Comparison of ENCODE assay signal across 17 cellular contexts in genomic region chr3:3180421-3180820, GRCh38. TPM values are rescaled to one million over a fixed set of nuclear protein-coding genes. Genes with fewer than 3 reads are reported as not detected.
DNase-seq lines count a peak whose midpoint lies in the region; FAIRE-seq and TF ChIP-seq lines count a peak whose summit lies in the region.
"Had no signal": no experiment of that assay in that cellular context is flagged by ENCODE, and none has a peak within 500 bp of the region (broad histone marks: within the 10 kb centered on the region; RNA-seq: fewer than 3 reads in every experiment).

No MANE protein-coding gene starts in this region.

- no peak for DNase-seq in CD4-positive, alpha-beta memory T cell
- no peak for DNase-seq in H1 (ENCODE audit: low read depth in 1 of 2, low spot score in 2 of 2)
- DNase-seq in stimulated activated CD4-positive, alpha-beta T cell treated with anti-CD3 and anti-CD28 coated beads, Interleukin-1b, Interleukin-23, amount 100 ng/mL, for 48 hours: no peak
- no peak for DNase-seq in NOMO-1 treated with DMSO at 0.1 percent for 48 hours (lab: John Stamatoyannopoulos, UW; ENCODE audit: unreplicated experiment)
- no peak for DNase-seq in urothelium cell line (ENCODE audit: low spot score)
- DNase-seq: activated CD8-positive, alpha-beta T cell treated with anti-CD3 and anti-CD28 coated beads, Interleukin-2, amount 10 ng/mL, durations not matched to agents 7 days and 5 days; activated T-cell treated with anti-CD3 and anti-CD28 coated beads, Interleukin-2, amount 50 U/mL, for 48 hours; GDM1; mucosa of descending colon; NCI-H1694; pancreas; stimulated activated CD4-positive, alpha-beta T cell treated with anti-CD3 and anti-CD28 coated beads, Interleukin-4, amount 100 ng/mL, for 24 hours; T-helper 1 cell had no signal

- H3K4me3 ChIP-seq in CD4-positive, alpha-beta memory T cell (ENCODE audit: low read length in 2 of 2): no peak overlapping the region
- no peak overlapping the region for H3K4me3 ChIP-seq in Loucy (ENCODE audit: low read length, poor library complexity, severe bottlenecking)
- no peak overlapping the region for H3K4me3 ChIP-seq in H1 (ENCODE audit: extremely low read depth in 1 of 4, insufficient read depth in 2 of 4, low read depth in 3 of 4, low read length in 4 of 4)
- H3K4me3 ChIP-seq in parathyroid adenoma (ENCODE audit: low read depth, low read length): no peak overlapping the region
- H3K4me3 ChIP-seq: GM12878, mucosa of descending colon had no signal

- TF ChIP-seq CTCF in Loucy (conservative IDR thresholded peaks at IDR 0.05; ENCODE audit: low read length) (no peak), H1 (IDR thresholded peaks at IDR 0.05; ENCODE audit: control extremely low read depth in 1 of 3, insufficient read depth in 1 of 3, low read depth in 1 of 3, low read length in 3 of 3) (no peak), parathyroid adenoma (IDR thresholded peaks at IDR 0.05) (no peak)

- no peak overlapping the region for H2BK15ac ChIP-seq in H1 (ENCODE audit: low read length)

- H3K27me3 Mint-ChIP-seq in CD4-positive, alpha-beta memory T cell: no peaks in the 10 kb centered on the region

- H3K9me2 ChIP-seq in Loucy (replicated peaks; ENCODE audit: low read depth, low read length): no peaks in the 10 kb centered on the region

- H4K91ac ChIP-seq in H1 (replicated peaks; ENCODE audit: insufficient read length, low read length): no peak overlapping the region

- peaks cover 3% of the 10 kb centered on the region for H3K36me3 ChIP-seq in CD4-positive, alpha-beta memory T cell (ENCODE audit: insufficient read depth, low read length)
- H3K36me3 ChIP-seq in Loucy (ENCODE audit: insufficient read depth, low read length) (no peaks in the 10 kb centered on the region), H1 (ENCODE audit: control insufficient read depth in 2 of 4, insufficient read depth in 4 of 4, low read length in 3 of 4) (no peaks in the 10 kb centered on the region), parathyroid adenoma (ENCODE audit: control insufficient read depth, insufficient read depth, low read length) (no peaks in the 10 kb centered on the region)
- H3K36me3 ChIP-seq: pancreas had no signal

- FAIRE-seq in H1 (lab: Jason Lieb, UNC) (no peak), urothelium cell line (lab: Jason Lieb, UNC) (no peak)
- FAIRE-seq: GM12878, pancreas had no signal

- H3K56ac ChIP-seq in H1 (replicated peaks; ENCODE audit: insufficient read length, low read depth, low read length): no peak overlapping the region

- 74% methylated on average over 7 of the region's 7 CpGs; no CpG with 5 or more reads in 1 of the 2 experiments for WGBS in H1 (ENCODE audit: extremely low coverage in 1 of 2, insufficient coverage in 1 of 2, insufficient read length in 1 of 2, insufficient replicate concordance in 2 of 2, low coverage in 1 of 2, low lambda C conversion rate in 2 of 2, missing lambda C conversion rate in 1 of 2), 2 experiments

- peaks cover 42% of the 10 kb centered on the region for H3K4me1 ChIP-seq in CD4-positive, alpha-beta memory T cell (ENCODE audit: insufficient read depth, low read length)
- H3K4me1 ChIP-seq in Loucy (ENCODE audit: insufficient read depth, low read length, poor library complexity, severe bottlenecking): peaks cover 44% of the 10 kb centered on the region
- H3K4me1 ChIP-seq in H1 (replicated peaks in 1 of 4; ENCODE audit: control insufficient read depth in 3 of 4, insufficient read depth in 4 of 4, low read length in 3 of 4): peaks cover 0 to 10% (median 4%) of the 10 kb centered on the region in 4 experiments; a peak in 3 of 7 replicates
- no peaks in the 10 kb centered on the region for H3K4me1 ChIP-seq in parathyroid adenoma

- peaks cover 18 to 28% of the 10 kb centered on the region in 2 donors for H3K36me3 Mint-ChIP-seq in CD4-positive, alpha-beta memory T cell

- no peak overlapping the region for H2BK120ac ChIP-seq in H1 (replicated peaks; ENCODE audit: low read depth, low read length)

- no peaks in the 10 kb centered on the region for H3K27me3 ChIP-seq in CD4-positive, alpha-beta memory T cell (ENCODE audit: insufficient read depth, low read length)
- no peaks in the 10 kb centered on the region for H3K27me3 ChIP-seq in Loucy (ENCODE audit: insufficient read depth, low read length, poor library complexity, severe bottlenecking)
- H3K27me3 ChIP-seq in H1 (replicated peaks in 1 of 4; ENCODE audit: control insufficient read depth in 3 of 4, extremely low read depth in 1 of 4, insufficient read depth in 3 of 4, low read length in 3 of 4): peaks cover 0 to 3% (median 0%) of the 10 kb centered on the region in 4 experiments; a peak in 1 of 7 replicates
- no peaks in the 10 kb centered on the region for H3K27me3 ChIP-seq in parathyroid adenoma (ENCODE audit: control insufficient read depth, insufficient read depth, low read length)
- H3K27me3 ChIP-seq: pancreas had no signal

- H2BK5ac ChIP-seq in H1 (ENCODE audit: low read depth, low read length): no peak overlapping the region

- no peak overlapping the region for H3K23ac ChIP-seq in H1 (ENCODE audit: insufficient read length)

- H3K79me2 ChIP-seq in Loucy (ENCODE audit: insufficient read depth, low read length) (peaks cover 41% of the 10 kb centered on the region), H1 (ENCODE audit: control insufficient read depth in 1 of 2, insufficient read depth in 2 of 2, low read length in 2 of 2) (peaks cover 13 to 37% of the 10 kb centered on the region in 2 experiments), parathyroid adenoma (peaks cover 24% of the 10 kb centered on the region)

- H3K79me1 ChIP-seq in H1 (ENCODE audit: low read depth, low read length): no peaks in the 10 kb centered on the region

- H3K27ac ChIP-seq in CD4-positive, alpha-beta memory T cell (ENCODE audit: low read depth, low read length): no peak overlapping the region
- H3K27ac ChIP-seq in H1 (ENCODE audit: low read depth, low read length) (no peak overlapping the region), parathyroid adenoma (no peak overlapping the region)
- H3K27ac ChIP-seq: epithelial cell of prostate, pancreas had no signal

- H3K4ac ChIP-seq in H1 (replicated peaks; ENCODE audit: insufficient read length, low read depth, low read length): no peak overlapping the region

- peak overlapping the region; percentile 93 for H2AFZ ChIP-seq in Loucy (ENCODE audit: low read length)
- H2AFZ ChIP-seq in H1 (ENCODE audit: low read length): peak overlapping the region; percentile 85; the same call in 1 of the 2 replicates
- peak overlapping the region; percentile 93 for H2AFZ ChIP-seq in parathyroid adenoma

- no peaks in the 10 kb centered on the region for H3K9me3 ChIP-seq in CD4-positive, alpha-beta memory T cell (ENCODE audit: control insufficient read depth in 1 of 2, low read length in 2 of 2)
- H3K9me3 ChIP-seq in Loucy (ENCODE audit: insufficient read depth, low read depth, low read length) (no peaks in the 10 kb centered on the region), H1 (ENCODE audit: insufficient read depth in 2 of 2, low read depth in 1 of 2, low read length in 1 of 2) (no peaks in the 10 kb centered on the region), parathyroid adenoma (ENCODE audit: control insufficient read depth, low read length) (no peaks in the 10 kb centered on the region)
- H3K9me3 ChIP-seq: mucosa of descending colon, pancreas had no signal

- H3K4me1 Mint-ChIP-seq in CD4-positive, alpha-beta memory T cell: peaks cover 28 to 36% (median 33%) of the 10 kb centered on the region in 4 donors

- POLR2A ChIA-PET in CD4-positive, alpha-beta memory T cell (lab: Charles Lee; ENCODE audit: partially characterized antibody): interaction anchor here (2.1 kb wide), 1 partner anchor 9 kb away, joined by 8 read pairs; no protein-coding TSS in a partner anchor
- POLR2A ChIA-PET in H1 (lab: Charles Lee; ENCODE audit: partially characterized antibody): interaction anchor here (1.0 kb wide), 1 partner anchor 8 kb away, joined by 3 read pairs; no protein-coding TSS in a partner anchor

- no peak overlapping the region for H4K5ac ChIP-seq in H1 (ENCODE audit: insufficient read length, low read depth, low read length)

- H4K20me1 ChIP-seq in Loucy (ENCODE audit: insufficient read depth, low read length, poor library complexity, severe bottlenecking): peaks cover 29% of the 10 kb centered on the region
- no peaks in the 10 kb centered on the region for H4K20me1 ChIP-seq in H1 (replicated peaks in 1 of 2; ENCODE audit: control insufficient read depth in 1 of 2, insufficient read depth in 2 of 2, low read length in 2 of 2)

- peak overlapping the region in 2 of 8 donors; percentile 12 to 13 for H3K4me3 Mint-ChIP-seq in CD4-positive, alpha-beta memory T cell

- CTCF ChIA-PET in CD4-positive, alpha-beta memory T cell (lab: Charles Lee; ENCODE audit: partially characterized antibody): interaction anchor here (1.0 to 4.7 kb wide), 4 partner anchors 9 to 184 kb away, joined by 3 to 31 read pairs (median 10); no protein-coding TSS in a partner anchor
- CTCF ChIA-PET in H1 (lab: Charles Lee; ENCODE audit: partially characterized antibody): interaction anchor here (1.3 kb wide), 1 partner anchor 165 kb away, joined by 3 read pairs; no protein-coding TSS in a partner anchor

- H3K18ac ChIP-seq in H1 (ENCODE audit: extremely low read depth, low read length): no peak overlapping the region

- no peak for TF ChIP-seq POLR2A in H1 (IDR thresholded peaks at IDR 0.05; ENCODE audit: control extremely low read depth in 1 of 2, low read depth in 2 of 2, low read length in 2 of 2)

- no peak overlapping the region for H2BK20ac ChIP-seq in H1 (ENCODE audit: low read length)

- no peak overlapping the region for H2AK5ac ChIP-seq in H1 (ENCODE audit: low read depth, low read length)

- no peaks in the 10 kb centered on the region for H3K9me3 Mint-ChIP-seq in CD4-positive, alpha-beta memory T cell

- H4K8ac ChIP-seq in H1 (ENCODE audit: extremely low read depth, insufficient read depth, low read length): no peak overlapping the region

- H3F3A ChIP-seq in Loucy (ENCODE audit: low read depth): no peaks in the 10 kb centered on the region

- H3K14ac ChIP-seq in H1 (ENCODE audit: insufficient read length): no peak overlapping the region

- H3K4me2 ChIP-seq in Loucy (ENCODE audit: low read depth, low read length, poor library complexity, severe bottlenecking): no peak overlapping the region
- H3K4me2 ChIP-seq in H1 (ENCODE audit: insufficient read depth in 1 of 2, low read depth in 2 of 2, low read length in 2 of 2): no peak overlapping the region
- no peak overlapping the region for H3K4me2 ChIP-seq in parathyroid adenoma (ENCODE audit: low read length)

- H3K27ac Mint-ChIP-seq in CD4-positive, alpha-beta memory T cell: peak overlapping the region in 5 of 7 donors; percentile 46 to 86 (median 60)
- H3K27ac Mint-ChIP-seq: activated CD8-positive, alpha-beta T cell treated with anti-CD3 and anti-CD28 coated beads, Interleukin-2, amount 10 ng/mL, durations not matched to agents 7 days and 5 days had no signal

- H3K9ac ChIP-seq in Loucy (ENCODE audit: low read depth, low read length, poor library complexity, severe bottlenecking): no peak overlapping the region
- H3K9ac ChIP-seq in H1 (replicated peaks in 1 of 4; ENCODE audit: extremely low read depth in 1 of 4, low read depth in 3 of 4, low read length in 3 of 4): no peak overlapping the region
- no peak overlapping the region for H3K9ac ChIP-seq in parathyroid adenoma

- TF ChIP-seq EP300 in H1 (IDR thresholded peaks at IDR 0.05; ENCODE audit: borderline replicate concordance in 1 of 2, low read depth in 2 of 2, low read length in 2 of 2): no peak

- intact Hi-C loops in CD4-positive, alpha-beta memory T cell (cut with micrococcal nuclease): no loop called here

- H3K23me2 ChIP-seq in H1 (ENCODE audit: low read depth, low read length): no peaks in the 10 kb centered on the region

- no peak for TF ChIP-seq RAD21 in H1 (IDR thresholded peaks at IDR 0.05 in 1 of 2, conservative IDR thresholded peaks at IDR 0.05 in 1 of 2; ENCODE audit: low read depth in 2 of 2, low read length in 2 of 2)

- H2BK12ac ChIP-seq in H1 (ENCODE audit: low read depth, low read length): no peak overlapping the region

RNA-seq across cellular contexts. Expression of gene CRBN, which starts 0.9 kb away (rescaled TPM):
- total RNA-seq in CD4-positive, alpha-beta memory T cell: 100 to 1,000 TPM; 150 to 162 TPM
- polyA plus RNA-seq in CD4-positive, alpha-beta memory T cell: 100 to 1,000 TPM; 194 to 235 TPM
- 28.4 and 30.3 TPM in 2 replicates for total RNA-seq in H1 (2021; fragmentation: NEBNext Ultra II Directional; extraction: Animal tissue kit (Norgen Biotek cat#: 25700))
- polyA plus RNA-seq in H1 (2011; rRNA removed): 9.8 and 13.4 TPM in 2 replicates
- polyA plus RNA-seq in H1 (2011; cell fraction: cytosol; rRNA removed): 26.0 TPM
- polyA plus RNA-seq in H1 (2011; cell fraction: nucleus; rRNA removed): 11.8 TPM
- 23.2 to 36.8 TPM (median 24.7 TPM) in 4 replicates for polyA plus RNA-seq in H1 (2012, experiment 1 of 2)
- polyA plus RNA-seq in H1 (2012, experiment 2 of 2): 3.0 TPM
- 19.5 TPM for polyA plus RNA-seq in H1 (2013, experiment 1 of 2)
- 19.2 TPM for polyA plus RNA-seq in H1 (2013, experiment 2 of 2)
- 29.5 and 49.7 TPM in 2 replicates for polyA minus RNA-seq in H1 (2011; rRNA and poly(A)+ RNA removed)
- polyA minus RNA-seq in H1 (2011; cell fraction: cytosol; rRNA and poly(A)+ RNA removed): 25.8 TPM
- 51.3 TPM for polyA minus RNA-seq in H1 (2011; cell fraction: nucleus; rRNA and poly(A)+ RNA removed)

RNA-seq across cellular contexts. Expression of gene TRNT1, which starts 53.7 kb away (rescaled TPM):
- total RNA-seq in CD4-positive, alpha-beta memory T cell: 10 to 100 TPM; 44.7 to 44.8 TPM
- polyA plus RNA-seq in CD4-positive, alpha-beta memory T cell: 10 to 100 TPM; 23.2 to 25.9 TPM
- 31.0 and 33.1 TPM in 2 replicates for total RNA-seq in H1 (2021; fragmentation: NEBNext Ultra II Directional; extraction: Animal tissue kit (Norgen Biotek cat#: 25700))
- polyA plus RNA-seq in H1 (2011; rRNA removed): 6.5 and 7.2 TPM in 2 replicates
- 15.1 TPM for polyA plus RNA-seq in H1 (2011; cell fraction: cytosol; rRNA removed)
- polyA plus RNA-seq in H1 (2011; cell fraction: nucleus; rRNA removed): 31.3 TPM
- 17.6 to 39.0 TPM (median 21.2 TPM) in 4 replicates for polyA plus RNA-seq in H1 (2012, experiment 1 of 2)
- 4.9 TPM for polyA plus RNA-seq in H1 (2012, experiment 2 of 2)
- polyA plus RNA-seq in H1 (2013, experiment 1 of 2): 23.0 TPM
- 22.1 TPM for polyA plus RNA-seq in H1 (2013, experiment 2 of 2)
- polyA minus RNA-seq in H1 (2011; rRNA and poly(A)+ RNA removed): 15.3 and 15.6 TPM in 2 replicates
- 13.2 TPM for polyA minus RNA-seq in H1 (2011; cell fraction: cytosol; rRNA and poly(A)+ RNA removed)
- 69.2 TPM for polyA minus RNA-seq in H1 (2011; cell fraction: nucleus; rRNA and poly(A)+ RNA removed)
